Comparison of ENCODE assay signal across 29 cellular contexts in genomic region chr14:101215936-101216335, GRCh38.
A peak's percentile ranks its signal among the peaks of the same experiment; 100 is the strongest.
DNase-seq lines count a peak whose midpoint lies in the region; ATAC-seq, FAIRE-seq and TF ChIP-seq lines count a peak whose summit lies in the region.
"Had no signal": no experiment of that assay in that cellular context is flagged by ENCODE, and none has a peak within 500 bp of the region (broad histone marks: within the 10 kb centered on the region; RNA-seq: fewer than 3 reads in every experiment).

No MANE protein-coding gene starts in this region.

- WGBS in HepG2 (ENCODE audit: low lambda C conversion rate): 88% methylated on average over 13 of the region's 13 CpGs
- 62 to 80% (median 72%) methylated on average over 13 of the region's 13 CpGs for WGBS in ovary, 3 donors

- TF ChIP-seq EP300 in HepG2 (IDR thresholded peaks at IDR 0.05; ENCODE audit: low read depth in 2 of 2, low read length in 2 of 2) (no peak), HepG2 (CRISPR knock-in tag; IDR thresholded peaks at IDR 0.05; ENCODE audit: borderline replicate concordance) (no peak), ovary (IDR thresholded peaks at IDR 0.05) (no peak)

- no peak for ATAC-seq in activated CD8-positive, alpha-beta memory T cell treated with anti-CD3 and anti-CD28 coated beads, Interleukin-2, amount 10 ng/mL, durations not matched to agents 7 days and 5 days
- ATAC-seq in HepG2: no peak
- ATAC-seq in GM19324 (IDR thresholded peaks at IDR 0.05; ENCODE audit: low FRiP score, unreplicated experiment): no peak
- ATAC-seq: activated CD8-positive, alpha-beta T cell treated with anti-CD3 and anti-CD28 coated beads, Interleukin-2, amount 10 ng/mL, durations not matched to agents 7 days and 5 days; activated T-cell treated with anti-CD3 and anti-CD28 coated beads, Interleukin-2, amount 50 U/mL, for 4 hours; K562; Panc1; upper lobe of right lung had no signal

- H3K9me3 ChIP-seq in HepG2 (ENCODE audit: low read length) (no peaks in the 10 kb centered on the region), ovary (no peaks in the 10 kb centered on the region)
- H3K9me3 ChIP-seq: BE2C, SJCRH30 had no signal

- FAIRE-seq in HepG2 (lab: Jason Lieb, UNC): no peak
- FAIRE-seq: K562, keratinocyte, small intestine had no signal

- TF ChIP-seq POLR2A in HepG2 (IDR thresholded peaks at IDR 0.05; ENCODE audit: insufficient read depth in 1 of 2, low read depth in 2 of 2, low read length in 2 of 2) (no peak), ovary (IDR thresholded peaks at IDR 0.05) (no peak)

- H3K27ac Mint-ChIP-seq in CD14-positive monocyte: peak overlapping the region in 1 of 7 donors; percentile 9
- H3K27ac Mint-ChIP-seq in activated CD8-positive, alpha-beta memory T cell treated with anti-CD3 and anti-CD28 coated beads, Interleukin-2, amount 10 ng/mL, durations not matched to agents 7 days and 5 days: no peak overlapping the region
- H3K27ac Mint-ChIP-seq: activated CD8-positive, alpha-beta T cell treated with anti-CD3 and anti-CD28 coated beads, Interleukin-2, amount 10 ng/mL, durations not matched to agents 7 days and 5 days had no signal

- no peaks in the 10 kb centered on the region for H3K27me3 ChIP-seq in HepG2 (ENCODE audit: control insufficient read depth in 1 of 2, insufficient read depth in 2 of 2, low read length in 2 of 2)
- no peaks in the 10 kb centered on the region for H3K27me3 ChIP-seq in ovary
- H3K27me3 ChIP-seq: BE2C, breast epithelium, SJCRH30, upper lobe of right lung had no signal

- TF ChIP-seq RAD21 in HepG2 (CRISPR knock-in tag; IDR thresholded peaks at IDR 0.05): no peak

- H3K79me2 ChIP-seq in HepG2 (ENCODE audit: insufficient read depth, low read length): no peaks in the 10 kb centered on the region

- POLR2A ChIA-PET in HepG2 (lab: Yijun Ruan, JAX): interaction anchor here (1.5 kb wide), 1 partner anchor 72 kb away, joined by 3 read pairs; no protein-coding TSS in a partner anchor

- H3K4me3 Mint-ChIP-seq in CD14-positive monocyte: no peak overlapping the region
- H3K4me3 Mint-ChIP-seq in activated CD8-positive, alpha-beta memory T cell treated with anti-CD3 and anti-CD28 coated beads, Interleukin-2, amount 10 ng/mL, durations not matched to agents 7 days and 5 days: no peak overlapping the region
- H3K4me3 Mint-ChIP-seq: activated CD8-positive, alpha-beta T cell treated with anti-CD3 and anti-CD28 coated beads, Interleukin-2, amount 10 ng/mL, durations not matched to agents 7 days and 5 days; activated T-cell treated with anti-CD3 and anti-CD28 coated beads, Interleukin-2, amount 50 U/mL, for 4 hours had no signal

- TF ChIP-seq CTCF in CD14-positive monocyte (IDR thresholded peaks at IDR 0.05) (no peak), HepG2 (CRISPR knock-in tag; IDR thresholded peaks at IDR 0.05) (no peak), ovary (IDR thresholded peaks at IDR 0.05) (no peak)

- no peaks in the 10 kb centered on the region for H3K4me1 Mint-ChIP-seq in CD14-positive monocyte
- no peaks in the 10 kb centered on the region for H3K4me1 Mint-ChIP-seq in activated CD8-positive, alpha-beta memory T cell treated with anti-CD3 and anti-CD28 coated beads, Interleukin-2, amount 10 ng/mL, durations not matched to agents 7 days and 5 days

- no peak overlapping the region for H3K4me2 ChIP-seq in HepG2 (ENCODE audit: low read depth, low read length)

- H3K36me3 ChIP-seq in HepG2 (replicated peaks in 1 of 2; ENCODE audit: control insufficient read depth in 1 of 2, insufficient read depth in 2 of 2, low read length in 2 of 2) (no peaks in the 10 kb centered on the region), ovary (no peaks in the 10 kb centered on the region)
- H3K36me3 ChIP-seq: BE2C, breast epithelium, HAP-1, SJCRH30, upper lobe of right lung had no signal

- intact Hi-C loops in CD14-positive monocyte (cut with micrococcal nuclease) (no loop called here), HepG2 (cut with micrococcal nuclease; ENCODE audit: unreplicated experiment) (no loop called here), ovary (cut with DNase I) (no loop called here)

- BruUV-seq in HepG2 (replicated peaks; lab: Mats Ljungman, UMichigan): no TSS peak

- in situ Hi-C loops in HepG2 (cut with HindIII; ENCODE audit: extremely low pct_ligation_motif_present, low pct_unique_long_range_greater_than_20kb): no loop called here

- H3K4me1 ChIP-seq in HepG2 (ENCODE audit: insufficient read depth, low read length) (peaks cover 42% of the 10 kb centered on the region), ovary (ENCODE audit: insufficient read depth) (peaks cover 4% of the 10 kb centered on the region)
- H3K4me1 ChIP-seq: BE2C, breast epithelium, HAP-1, SJCRH30, upper lobe of right lung had no signal

- CTCF ChIA-PET in activated CD8-positive, alpha-beta memory T cell treated with anti-CD3 and anti-CD28 coated beads, Interleukin-2, amount 10 ng/mL, durations not matched to agents 7 days and 5 days (lab: Charles Lee): no interaction called here
- CTCF ChIA-PET in HepG2 (lab: Yijun Ruan, JAX; ENCODE audit: low intra/inter-chr PET ratio, low total read pairs): no interaction called here

- H3K9ac ChIP-seq in HepG2 (ENCODE audit: insufficient read depth, low read depth, low read length): no peak overlapping the region

- no peaks in the 10 kb centered on the region for H3K36me3 Mint-ChIP-seq in CD14-positive monocyte
- no peaks in the 10 kb centered on the region for H3K36me3 Mint-ChIP-seq in activated CD8-positive, alpha-beta memory T cell treated with anti-CD3 and anti-CD28 coated beads, Interleukin-2, amount 10 ng/mL, durations not matched to agents 7 days and 5 days

- DNase-seq in CD14-positive monocyte (ENCODE audit: low spot score) (peak; percentile 36), HepG2 (ENCODE audit: low spot score) (no peak), ovary (peak in 3 of 5 donors; percentile 5 to 23 (median 9)), SIG-M5 (lab: John Stamatoyannopoulos, UW) (no peak), NCI-H2081 treated with DMSO at 0.1 percent for 48 hours (lab: John Stamatoyannopoulos, UW) (no peak), HK-2 (ENCODE audit: unreplicated experiment) (no peak)
- peak; percentile 32 for DNase-seq in activated CD8-positive, alpha-beta memory T cell treated with anti-CD3 and anti-CD28 coated beads, Interleukin-2, amount 10 ng/mL, durations not matched to agents 7 days and 5 days
- DNase-seq: ACHN; activated CD8-positive, alpha-beta T cell treated with anti-CD3 and anti-CD28 coated beads, Interleukin-2, amount 10 ng/mL, durations not matched to agents 7 days and 5 days; activated naive CD4-positive, alpha-beta T cell treated with Interleukin-2 at 50 U/mL for 16 hours; activated T-cell treated with anti-CD3 and anti-CD28 coated beads, Interleukin-2, amount 50 U/mL, for 4 hours; amygdala; BE2C; effector CD4-positive, alpha-beta T cell; glutamatergic neuron; NCI-H1105 treated with DMSO at 0.1 percent for 48 hours; NCI-H1930; NCI-H2227 treated with DMSO at 0.1 percent for 48 hours; NCI-H69; SJCRH30; small intestine; upper lobe of right lung had no signal

- H2AFZ ChIP-seq in HepG2 (ENCODE audit: low read length): no peak overlapping the region

- H3K27ac ChIP-seq in HepG2 (ENCODE audit: extremely low read length, insufficient read depth, low read length): no peak overlapping the region
- no peak overlapping the region for H3K27ac ChIP-seq in ovary
- H3K27ac ChIP-seq: breast epithelium, epithelial cell of prostate, SJCRH30, upper lobe of right lung had no signal

- H3K4me3 ChIP-seq in HepG2 (replicated peaks in 1 of 3; ENCODE audit: insufficient read depth in 1 of 3, low read depth in 2 of 3, low read length in 3 of 3): no peak overlapping the region
- H3K4me3 ChIP-seq in ovary: no peak overlapping the region
- H3K4me3 ChIP-seq: breast epithelium, HAP-1, K562, SJCRH30, upper lobe of right lung had no signal

- H4K20me1 ChIP-seq in HepG2 (ENCODE audit: insufficient read depth, low read length): no peaks in the 10 kb centered on the region

- peaks cover 0 to 4% (median 2%) of the 10 kb centered on the region in 3 donors for H3K27me3 Mint-ChIP-seq in CD14-positive monocyte (ENCODE audit: low read depth in 3 of 3)
- no peaks in the 10 kb centered on the region for H3K27me3 Mint-ChIP-seq in activated CD8-positive, alpha-beta memory T cell treated with anti-CD3 and anti-CD28 coated beads, Interleukin-2, amount 10 ng/mL, durations not matched to agents 7 days and 5 days

- H3K9me3 Mint-ChIP-seq in CD14-positive monocyte: peaks cover 7 to 26% (median 15%) of the 10 kb centered on the region in 7 donors
- peaks cover 11% of the 10 kb centered on the region for H3K9me3 Mint-ChIP-seq in activated CD8-positive, alpha-beta memory T cell treated with anti-CD3 and anti-CD28 coated beads, Interleukin-2, amount 10 ng/mL, durations not matched to agents 7 days and 5 days (ENCODE audit: low read depth)

TF ChIP-seq in HepG2, 621 proteins besides CTCF, POLR2A, EP300 and RAD21:
- TF ChIP-seq ARID2 (CRISPR knock-in tag; IDR thresholded peaks at IDR 0.05; ENCODE audit: borderline replicate concordance) (no peak), SALL1 (CRISPR knock-in tag; IDR thresholded peaks at IDR 0.05) (0 out of 2 replicates have a peak, but pooled peaks have one; percentile 12)

Comparison
In these comparisons a context has a peak if more than half of its experiments do, and no peak if none do; other contexts are left out.
1. DNase-seq: peak in CD14-positive monocyte (single experiment), activated CD8-positive, alpha-beta memory T cell treated with anti-CD3 and anti-CD28 coated beads, Interleukin-2, amount 10 ng/mL, durations not matched to agents 7 days and 5 days (single experiment) and ovary (3 of 5); none in HepG2 (single experiment), SIG-M5 (single experiment), NCI-H2081 treated with DMSO at 0.1 percent for 48 hours (single experiment) and HK-2 (single experiment).